Comparison of ENCODE assay signal across 1 cellular context in genomic region chr10:102869290-102870198, GRCh38.
TF ChIP-seq lines count a peak whose summit lies in the region.

Gene AS3MT (plus strand): TSS chr10:102869470. CDS start chr10:102869593, 123 bp downstream.

TF ChIP-seq in HepG2, 621 proteins besides CTCF, POLR2A, EP300 and RAD21 (continued from another document and continues in another):
- TF ChIP-seq, protein P1, sequence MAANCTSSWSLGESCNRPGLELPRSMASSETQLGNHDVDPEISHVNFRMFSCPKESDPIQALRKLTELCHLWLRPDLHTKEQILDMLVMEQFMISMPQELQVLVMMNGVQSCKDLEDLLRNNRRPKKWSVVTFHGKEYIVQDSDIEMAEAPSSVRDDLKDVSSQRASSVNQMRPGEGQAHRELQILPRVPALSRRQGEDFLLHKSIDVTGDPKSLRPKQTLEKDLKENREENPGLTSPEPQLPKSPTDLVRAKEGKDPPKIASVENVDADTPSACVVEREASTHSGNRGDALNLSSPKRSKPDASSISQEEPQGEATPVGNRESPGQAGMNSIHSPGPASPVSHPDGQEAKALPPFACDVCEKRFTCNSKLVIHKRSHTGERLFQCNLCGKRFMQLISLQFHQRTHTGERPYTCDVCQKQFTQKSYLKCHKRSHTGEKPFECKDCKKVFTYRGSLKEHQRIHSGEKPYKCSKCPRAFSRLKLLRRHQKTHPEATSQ (CRISPR knock-in tag; IDR thresholded peaks at IDR 0.05; ENCODE audit: borderline replicate concordance), result no peak
- TF ChIP-seq ASH2L (IDR thresholded peaks at IDR 0.05; ENCODE audit: insufficient read length, low read depth, low read length), result peak; percentile 50
- TF ChIP-seq, protein P2, sequence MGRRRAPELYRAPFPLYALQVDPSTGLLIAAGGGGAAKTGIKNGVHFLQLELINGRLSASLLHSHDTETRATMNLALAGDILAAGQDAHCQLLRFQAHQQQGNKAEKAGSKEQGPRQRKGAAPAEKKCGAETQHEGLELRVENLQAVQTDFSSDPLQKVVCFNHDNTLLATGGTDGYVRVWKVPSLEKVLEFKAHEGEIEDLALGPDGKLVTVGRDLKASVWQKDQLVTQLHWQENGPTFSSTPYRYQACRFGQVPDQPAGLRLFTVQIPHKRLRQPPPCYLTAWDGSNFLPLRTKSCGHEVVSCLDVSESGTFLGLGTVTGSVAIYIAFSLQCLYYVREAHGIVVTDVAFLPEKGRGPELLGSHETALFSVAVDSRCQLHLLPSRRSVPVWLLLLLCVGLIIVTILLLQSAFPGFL (CRISPR knock-in tag; IDR thresholded peaks at IDR 0.05), result no peak
- no peak for TF ChIP-seq ZNF724P (CRISPR knock-in tag; IDR thresholded peaks at IDR 0.05; ENCODE audit: borderline replicate concordance)
- peak; percentile 72; the same call in 1 of the 2 replicates for TF ChIP-seq ZNF556 (CRISPR knock-in tag; IDR thresholded peaks at IDR 0.05; ENCODE audit: borderline replicate concordance)
- TF ChIP-seq ZFAT (CRISPR knock-in tag; conservative IDR thresholded peaks at IDR 0.05), result 0 out of 2 replicates have a peak, but pooled peaks have one; percentile 68
- no peak; the same call in 1 of the 2 replicates for TF ChIP-seq ZHX2 (IDR thresholded peaks at IDR 0.05; ENCODE audit: low read depth)
- TF ChIP-seq ZHX2 (CRISPR knock-in tag; IDR thresholded peaks at IDR 0.05; ENCODE audit: borderline replicate concordance), result 0 out of 2 replicates have a peak, but pooled peaks have one; percentile 63
- TF ChIP-seq, protein P3, sequence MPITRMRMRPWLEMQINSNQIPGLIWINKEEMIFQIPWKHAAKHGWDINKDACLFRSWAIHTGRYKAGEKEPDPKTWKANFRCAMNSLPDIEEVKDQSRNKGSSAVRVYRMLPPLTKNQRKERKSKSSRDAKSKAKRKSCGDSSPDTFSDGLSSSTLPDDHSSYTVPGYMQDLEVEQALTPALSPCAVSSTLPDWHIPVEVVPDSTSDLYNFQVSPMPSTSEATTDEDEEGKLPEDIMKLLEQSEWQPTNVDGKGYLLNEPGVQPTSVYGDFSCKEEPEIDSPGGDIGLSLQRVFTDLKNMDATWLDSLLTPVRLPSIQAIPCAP (CRISPR knock-in tag; IDR thresholded peaks at IDR 0.05; ENCODE audit: low read depth), result no peak
- TF ChIP-seq, protein P4, sequence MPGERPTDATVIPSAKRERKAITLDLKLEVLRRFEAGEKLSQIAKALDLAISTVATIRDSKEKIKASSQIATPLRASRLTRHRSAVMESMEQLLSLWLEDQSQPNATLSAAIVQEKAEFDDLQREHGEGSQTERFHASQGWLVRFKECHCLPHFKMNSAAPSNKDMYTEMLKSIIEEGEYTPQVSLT (CRISPR knock-in tag; IDR thresholded peaks at IDR 0.05; ENCODE audit: borderline replicate concordance, low read depth), result no peak
- no peak for TF ChIP-seq MBD4 (IDR thresholded peaks at IDR 0.05; ENCODE audit: borderline replicate concordance, low read length)
- peak; percentile 95 for TF ChIP-seq ZNF687 (CRISPR knock-in tag; IDR thresholded peaks at IDR 0.05)
- no peak for TF ChIP-seq CERS6 (CRISPR knock-in tag; IDR thresholded peaks at IDR 0.05)
- TF ChIP-seq FOSL2 (CRISPR knock-in tag; IDR thresholded peaks at IDR 0.05), result no peak
- TF ChIP-seq, protein P5, sequence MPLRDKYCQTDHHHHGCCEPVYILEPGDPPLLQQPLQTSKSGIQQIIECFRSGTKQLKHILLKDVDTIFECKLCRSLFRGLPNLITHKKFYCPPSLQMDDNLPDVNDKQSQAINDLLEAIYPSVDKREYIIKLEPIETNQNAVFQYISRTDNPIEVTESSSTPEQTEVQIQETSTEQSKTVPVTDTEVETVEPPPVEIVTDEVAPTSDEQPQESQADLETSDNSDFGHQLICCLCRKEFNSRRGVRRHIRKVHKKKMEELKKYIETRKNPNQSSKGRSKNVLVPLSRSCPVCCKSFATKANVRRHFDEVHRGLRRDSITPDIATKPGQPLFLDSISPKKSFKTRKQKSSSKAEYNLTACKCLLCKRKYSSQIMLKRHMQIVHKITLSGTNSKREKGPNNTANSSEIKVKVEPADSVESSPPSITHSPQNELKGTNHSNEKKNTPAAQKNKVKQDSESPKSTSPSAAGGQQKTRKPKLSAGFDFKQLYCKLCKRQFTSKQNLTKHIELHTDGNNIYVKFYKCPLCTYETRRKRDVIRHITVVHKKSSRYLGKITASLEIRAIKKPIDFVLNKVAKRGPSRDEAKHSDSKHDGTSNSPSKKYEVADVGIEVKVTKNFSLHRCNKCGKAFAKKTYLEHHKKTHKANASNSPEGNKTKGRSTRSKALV (CRISPR knock-in tag; IDR thresholded peaks at IDR 0.05), result peak; percentile 59; the same call in 1 of the 2 replicates
- no peak for TF ChIP-seq RFX1 (IDR thresholded peaks at IDR 0.05)
- no peak for TF ChIP-seq ZNF225 (CRISPR knock-in tag; IDR thresholded peaks at IDR 0.05)
- TF ChIP-seq ZNF207 (IDR thresholded peaks at IDR 0.05; ENCODE audit: borderline replicate concordance), result no peak
- no peak for TF ChIP-seq ZIK1 (CRISPR knock-in tag; IDR thresholded peaks at IDR 0.05; ENCODE audit: borderline replicate concordance, low read depth)
- TF ChIP-seq ARID3A (IDR thresholded peaks at IDR 0.05; ENCODE audit: low read depth, low read length), result no peak
- TF ChIP-seq ONECUT2 (CRISPR knock-in tag; IDR thresholded peaks at IDR 0.05), result no peak
- TF ChIP-seq FOXO4 (CRISPR knock-in tag; conservative IDR thresholded peaks at IDR 0.05), result 0 out of 2 replicates have a peak, but pooled peaks have one; percentile 49
- no peak for TF ChIP-seq ZNF850 (CRISPR knock-in tag; conservative IDR thresholded peaks at IDR 0.05)
